ENCODE assay signal across 8 cellular contexts in genomic region chr1:200738733-200739498, GRCh38. TPM values are rescaled to one million over a fixed set of nuclear protein-coding genes. Genes with fewer than 3 reads are reported as not detected.
DNase-seq lines count a peak whose midpoint lies in the region; ATAC-seq, FAIRE-seq and TF ChIP-seq lines count a peak whose summit lies in the region.

Gene CAMSAP2 (plus strand): TSS chr1:200738893. CDS start chr1:200739828, 935 bp downstream.

- H3K27ac ChIP-seq in heart left ventricle, result peak within 1 kb of the TSS; percentile 98 to 100 (median 100)

- H3K4me3 ChIP-seq in heart left ventricle, result peak within 1 kb of the TSS; percentile 46 to 98 (median 92)

- H3K27me3 ChIP-seq in heart left ventricle, result no peaks in the 10 kb centered on the region

- FAIRE-seq in H54 (lab: Jason Lieb, UNC), result no peak

- intact Hi-C loops in heart left ventricle (cut with DNase I), result loop anchor here (1.0 to 10.0 kb wide), 11 partner anchors 38 to 118 kb away; partner anchors contain the start of genes DDX59 (in 6 of the 10) and KIF14 (in 3 of the 10)
- intact Hi-C loops in posterior cingulate gyrus (cut with DNase I), result loop anchor here (1.0 to 2.0 kb wide), 2 partner anchors 64 to 70 kb away; partner anchors contain the start of gene DDX59

- peak within 1 kb of the TSS; percentile 88 to 93 for H3K27ac Mint-ChIP-seq in T-cell
- peak within 1 kb of the TSS; percentile 100 for H3K27ac Mint-ChIP-seq in type B pancreatic cell

- no peaks in the 10 kb centered on the region for H3K36me3 Mint-ChIP-seq in T-cell
- peaks cover 4% of the 10 kb centered on the region for H3K36me3 Mint-ChIP-seq in type B pancreatic cell

- H3K4me3 Mint-ChIP-seq in T-cell, result peak within 1 kb of the TSS; percentile 94 to 98 (median 96)
- peak within 1 kb of the TSS; percentile 100 for H3K4me3 Mint-ChIP-seq in type B pancreatic cell

- H3K9me3 ChIP-seq in heart left ventricle, result no peaks in the 10 kb centered on the region

- CTCF ChIA-PET in T-cell (lab: Charles Lee), result interaction anchor here in 1 of 2 donors (1.2 to 1.5 kb wide), 2 partner anchors 65 to 116 kb away, joined by 4 to 5 read pairs; no protein-coding TSS in a partner anchor

- H3K4me1 ChIP-seq in heart left ventricle, result peaks cover 0 to 38% (median 30%) of the 10 kb centered on the region in 12 donors

- ATAC-seq in T-cell (replicated peaks in 1 of 4) (peak; percentile 70 to 77 (median 74)), heart left ventricle (peak; percentile 91 to 95 (median 92))

- POLR2A ChIA-PET in T-cell (lab: Charles Lee), result interaction anchor here in 1 of 2 donors (0.5 to 1.0 kb wide), 3 partner anchors 9 to 69 kb away, joined by 3 to 5 read pairs (median 3); partner anchors contain the start of gene DDX59

- WGBS in heart left ventricle, 4 donors, result 0 to 1% (median 1%) methylated on average over 32 to 75 of the region's 75 CpGs

- TF ChIP-seq POLR2A in H54 (IDR thresholded peaks at IDR 0.05; ENCODE audit: low read depth, low read length), result no peak; the same call in 1 of the 2 replicates
- peak in 1 of 2 donors; percentile 91 for TF ChIP-seq POLR2A in heart left ventricle (IDR thresholded peaks at IDR 0.05)

- no peak for TF ChIP-seq CTCF in heart left ventricle (IDR thresholded peaks at IDR 0.05)
- no peak for TF ChIP-seq CTCF in type B pancreatic cell (conservative IDR thresholded peaks at IDR 0.05)

- H3K4me1 Mint-ChIP-seq in T-cell, result peaks cover 35 to 44% (median 40%) of the 10 kb centered on the region in 3 donors
- H3K4me1 Mint-ChIP-seq in type B pancreatic cell (ENCODE audit: unreplicated experiment), result peaks cover 35% of the 10 kb centered on the region

- H3K9me3 Mint-ChIP-seq in T-cell (no peaks in the 10 kb centered on the region), type B pancreatic cell (no peaks in the 10 kb centered on the region)

- H3K27me3 Mint-ChIP-seq in T-cell, result no peaks in the 10 kb centered on the region
- no peaks in the 10 kb centered on the region for H3K27me3 Mint-ChIP-seq in type B pancreatic cell

- peak; percentile 93 for DNase-seq in Daoy (ENCODE audit: low read depth)
- DNase-seq in H54 (ENCODE audit: insufficient read length, low spot score), result peak; percentile 84
- peak; percentile 94 for DNase-seq in NCI-H1092 (lab: John Stamatoyannopoulos, UW)
- peak; percentile 13 to 69 (median 44) for DNase-seq in T-cell
- DNase-seq in amniotic epithelial cell (ENCODE audit: low read depth), result peak; percentile 82
- peak; percentile 92 to 94 (median 92) for DNase-seq in heart left ventricle
- peak; percentile 79 to 98 (median 86) for DNase-seq in posterior cingulate gyrus
- DNase-seq in type B pancreatic cell (ENCODE audit: extremely low spot score, unreplicated experiment), result peak; percentile 92

- no peaks in the 10 kb centered on the region for H3K36me3 ChIP-seq in heart left ventricle

RNA-seq across cellular contexts. Expression of gene CAMSAP2, which starts in this region (rescaled TPM):
- 19.5 and 23.5 TPM in 2 replicates for total RNA-seq in Daoy (2014; rRNA removed; shearing (Covaris generic))
- 1 to 10 TPM; 4.6 to 9.1 (median 5.2) TPM for total RNA-seq in T-cell
- total RNA-seq in heart left ventricle, result 10 to 100 TPM; 33.5 to 53.7 (median 37.5) TPM
- 10 to 100 TPM in 1 of 2 donors, 1 to 10 TPM in 1; 7.0 to 16.9 TPM for polyA plus RNA-seq in heart left ventricle
- 27.4 and 28.5 TPM in 2 replicates for total RNA-seq in type B pancreatic cell (ENCODE audit: low replicate concordance)

Comparison
In these comparisons a context has a peak if more than half of its experiments do, and no peak if none do; other contexts are left out.
1. Peak in every context shown above with its lines: DNase-seq, ATAC-seq, H3K4me3 ChIP-seq and H3K27ac ChIP-seq.
2. DNase-seq: peak in every context shown above with its lines; median percentile 94 in NCI-H1092; 93 in Daoy; 92 in heart left ventricle; 92 in type B pancreatic cell; 86 in posterior cingulate gyrus; 84 in H54; 82 in amniotic epithelial cell; 44 in T-cell.